In genomic region chr18:62199629-62200028, GRCh38 we compare ENCODE assay signal across 25 cellular contexts.
"Had no signal": no experiment of that assay in that cellular context is flagged by ENCODE, and none has a peak within 500 bp of the region (broad histone marks: within the 10 kb centered on the region; RNA-seq: fewer than 3 reads in every experiment).

No MANE protein-coding gene starts in this region.

- DNase-seq: activated CD4-positive, alpha-beta T cell treated with anti-CD3 and anti-CD28 coated beads for 4 hours; activated CD4-positive, alpha-beta T cell treated with anti-CD3 and anti-CD28 coated beads, Interleukin-2, amount 50 U/mL, for 48 hours; activated CD4-positive, CD25-positive, alpha-beta regulatory T cell; activated CD8-positive, alpha-beta memory T cell treated with anti-CD3 and anti-CD28 coated beads for 24 hours; activated gamma-delta T cell; activated naive CD4-positive, alpha-beta T cell treated with anti-CD3 and anti-CD28 coated beads, Interleukin-2, amount 50 U/mL, for 16 hours; effector CD8-positive, alpha-beta T cell; erythroblast; heart left ventricle; kidney glomerular epithelial cell; left lung; lower lobe of right lung; mesenchymal stem cell; natural killer cell; occipital lobe; stimulated activated CD4-positive, alpha-beta T cell treated with anti-CD3 and anti-CD28 coated beads, Interleukin-2, amount 100 ng/mL, for 48 hours; stimulated activated naive CD4-positive, alpha-beta T cell treated with Interleukin-2 at 50 U/mL for 16 hours; T-cell had no signal

- H3K4me3 ChIP-seq: breast epithelium, heart left ventricle, left lung, lower lobe of right lung, neural progenitor cell, right atrium auricular region, tibial nerve had no signal

- H3K9me3 ChIP-seq: breast epithelium, heart left ventricle, left lung, lower lobe of right lung, right atrium auricular region, tibial nerve had no signal

- H3K36me3 Mint-ChIP-seq: natural killer cell had no signal

- ATAC-seq: foreskin keratinocyte, heart left ventricle, left lung, lower lobe of right lung, natural killer cell, T-cell had no signal

- H3K9me3 Mint-ChIP-seq: natural killer cell; neural progenitor cell; T-cell; T-helper 2 cell treated with Interferon-gamma antibody and Interleukin-4, amounts not matched to agents 5 μg/mL and 100 μg/mL, for 36 hours had no signal

- H3K4me3 Mint-ChIP-seq: natural killer cell; neural progenitor cell; T-cell; T-helper 2 cell treated with Interferon-gamma antibody and Interleukin-4, amounts not matched to agents 5 μg/mL and 100 μg/mL, for 36 hours had no signal

- H3K27ac ChIP-seq: foreskin keratinocyte, heart left ventricle, lower lobe of right lung, neural progenitor cell, parathyroid adenoma, right atrium auricular region, tibial nerve had no signal

- H3K27me3 ChIP-seq: breast epithelium, foreskin keratinocyte, heart left ventricle, left lung, neural progenitor cell, right atrium auricular region, tibial nerve had no signal

- H3K27me3 Mint-ChIP-seq: T-cell had no signal

- H3K4me1 Mint-ChIP-seq: neural progenitor cell had no signal

- H3K36me3 ChIP-seq: breast epithelium, heart left ventricle, left lung, lower lobe of right lung, neural progenitor cell, right atrium auricular region, tibial nerve had no signal

- H3K4me1 ChIP-seq: breast epithelium, neural progenitor cell had no signal

- H3K27ac Mint-ChIP-seq: natural killer cell; neural progenitor cell; T-cell; T-helper 2 cell treated with Interferon-gamma antibody and Interleukin-4, amounts not matched to agents 5 μg/mL and 100 μg/mL, for 36 hours had no signal
